ENCODE assay signal across 8 cellular contexts in genomic region chr1:113073457-113073950, GRCh38.
DNase-seq lines count a peak whose midpoint lies in the region; ATAC-seq and TF ChIP-seq lines count a peak whose summit lies in the region.

No MANE protein-coding gene starts in this region.

- ATAC-seq in GM21447 (IDR thresholded peaks at IDR 0.05; ENCODE audit: unreplicated experiment) = peak; percentile 30

- no peaks in the 10 kb centered on the region; the same call in 1 of the 2 replicates for H3K36me3 ChIP-seq in GM06990 (ENCODE audit: control insufficient read depth, insufficient read depth, low read length)
- peaks cover 18% of the 10 kb centered on the region for H3K36me3 ChIP-seq in HUES6 (ENCODE audit: control insufficient read depth, insufficient read depth, low read length)
- H3K36me3 ChIP-seq in iPS-18a (ENCODE audit: control insufficient read depth, low read depth, low read length) = peaks cover 12% of the 10 kb centered on the region

- peak; percentile 48 for TF ChIP-seq CTCF in GM06990 (IDR thresholded peaks at IDR 0.05; ENCODE audit: insufficient read depth, low read length, poor library complexity, severe bottlenecking)

- H3K9ac ChIP-seq in HUES6 (ENCODE audit: low read length) = peak overlapping the region; percentile 94
- H3K9ac ChIP-seq in iPS-18a (ENCODE audit: low read length) = peak overlapping the region; percentile 82

- H3K27ac ChIP-seq in HUES6 (ENCODE audit: low read depth, low read length) (peak overlapping the region; percentile 91), angular gyrus (ENCODE audit: low read depth, low read length) (peak overlapping the region; percentile 77), iPS-18a (ENCODE audit: low read length) (no peak overlapping the region), skin epidermis (peak overlapping the region; percentile 68 to 97 (median 90))

- DNase-seq in GM06990 (ENCODE audit: extremely low read depth, insufficient read length) = no peak
- no peak for DNase-seq in NCI-H2107 (lab: John Stamatoyannopoulos, UW)
- DNase-seq in activated gamma-delta T cell (lab: John Stamatoyannopoulos, UW) = no peak

- H3K4me1 ChIP-seq in HUES6 (ENCODE audit: control insufficient read depth, insufficient read depth, low read length) (peaks cover 14% of the 10 kb centered on the region), iPS-18a (ENCODE audit: control insufficient read depth, low read depth, low read length) (peaks cover 11% of the 10 kb centered on the region)

- H3K9me3 ChIP-seq in HUES6 (ENCODE audit: control insufficient read depth, insufficient read depth, low read depth, low read length) (no peaks in the 10 kb centered on the region), iPS-18a (ENCODE audit: control insufficient read depth, low read depth, low read length) (no peaks in the 10 kb centered on the region)

- H3K27me3 ChIP-seq in GM06990 (replicated peaks; ENCODE audit: control insufficient read depth, insufficient read depth, low read length) = no peaks in the 10 kb centered on the region
- H3K27me3 ChIP-seq in HUES6 (ENCODE audit: control insufficient read depth, insufficient read depth, low read length) = no peaks in the 10 kb centered on the region
- no peaks in the 10 kb centered on the region for H3K27me3 ChIP-seq in iPS-18a (ENCODE audit: control insufficient read depth, insufficient read depth, low read length)

- H3K4me3 ChIP-seq in GM06990 (replicated peaks; ENCODE audit: low read depth, low read length) = peak overlapping the region; percentile 72
- peak overlapping the region; percentile 94 for H3K4me3 ChIP-seq in HUES6 (ENCODE audit: low read depth, low read length)
- peak overlapping the region; percentile 83 for H3K4me3 ChIP-seq in iPS-18a (ENCODE audit: low read length)
- peak overlapping the region; percentile 58 to 92 (median 77) for H3K4me3 ChIP-seq in skin epidermis
